In genomic region chr7:90211391-90212148, GRCh38 we compare ENCODE assay signal across 8 cellular contexts. TPM values are rescaled to one million over a fixed set of nuclear protein-coding genes. Genes with fewer than 3 reads are reported as not detected.
A peak's percentile ranks its signal among the peaks of the same experiment; 100 is the strongest.
DNase-seq lines count a peak whose midpoint lies in the region; ATAC-seq and TF ChIP-seq lines count a peak whose summit lies in the region.

Gene STEAP2 (plus strand): TSS chr7:90211740. CDS start chr7:90225083, 13,343 bp downstream.

- H3K18ac ChIP-seq in mesendoderm (ENCODE audit: low read length) = peak within 1 kb of the TSS; percentile 66

- ATAC-seq in HG02623 (IDR thresholded peaks at IDR 0.05; ENCODE audit: unreplicated experiment) = peak; percentile 85

- H4K8ac ChIP-seq in mesendoderm (ENCODE audit: low read depth, low read length) = no peak within 1 kb of the TSS

- H4K5ac ChIP-seq in mesendoderm (ENCODE audit: low read length) = peak within 1 kb of the TSS; percentile 21

- no peaks in the 10 kb centered on the region for H3K36me3 ChIP-seq in mesendoderm (ENCODE audit: control insufficient read depth, insufficient read depth, low read length)

- H2BK120ac ChIP-seq in mesendoderm (ENCODE audit: low read depth, low read length) = peak within 1 kb of the TSS; percentile 76

- peak within 1 kb of the TSS; percentile 35 for H2BK5ac ChIP-seq in mesendoderm (ENCODE audit: low read length)

- TF ChIP-seq CTCF in WI38 (IDR thresholded peaks at IDR 0.05; ENCODE audit: low read depth, low read length) (peak; percentile 61), epithelial cell of esophagus (IDR thresholded peaks at IDR 0.05; ENCODE audit: insufficient read depth, low read depth, low read length, missing control alignments) (peak; percentile 36)

- H3K4me3 ChIP-seq in WI38 (ENCODE audit: low read depth, low read length) (peak within 1 kb of the TSS; percentile 57), epithelial cell of esophagus (ENCODE audit: low read length) (peak within 1 kb of the TSS; percentile 56), mesendoderm (ENCODE audit: low read length) (peak within 1 kb of the TSS; percentile 49)

- no peak within 1 kb of the TSS for H3K23ac ChIP-seq in mesendoderm (ENCODE audit: low read length)

- peaks cover 1% of the 10 kb centered on the region for H3K79me2 ChIP-seq in mesendoderm (ENCODE audit: control insufficient read depth, insufficient read depth, low read length)

- peak within 1 kb of the TSS; percentile 64 for H2BK15ac ChIP-seq in mesendoderm (replicated peaks; ENCODE audit: low read depth)

- H3K9ac ChIP-seq in mesendoderm (ENCODE audit: low read length) = peak within 1 kb of the TSS; percentile 77

- H3K4me2 ChIP-seq in mesendoderm (ENCODE audit: low read length) = peak within 1 kb of the TSS; percentile 87

- H2AK5ac ChIP-seq in mesendoderm (ENCODE audit: low read length) = no peak within 1 kb of the TSS

- H3K56ac ChIP-seq in mesendoderm (ENCODE audit: low read length) = peak within 1 kb of the TSS; percentile 89

- no peaks in the 10 kb centered on the region for H3K27me3 ChIP-seq in mesendoderm (ENCODE audit: insufficient read depth, low read length, poor library complexity)

- no peaks in the 10 kb centered on the region for H3K79me1 ChIP-seq in mesendoderm (ENCODE audit: low read length)

- peaks cover 2% of the 10 kb centered on the region for H3K4me1 ChIP-seq in mesendoderm (ENCODE audit: control insufficient read depth, low read depth, low read length)

- no CpG with 5 or more reads among the region's 73 CpGs for WGBS in mesendoderm (ENCODE audit: extremely low coverage, insufficient coverage, low lambda C conversion rate)

- H3K4ac ChIP-seq in mesendoderm (ENCODE audit: low read depth, low read length) = peak within 1 kb of the TSS; percentile 85

- DNase-seq in activated T-cell treated with anti-CD3 and anti-CD28 coated beads for 24 hours (ENCODE audit: low read depth) (peak; percentile 13), activated T-cell treated with anti-CD3 and anti-CD28 coated beads for 4 hours (no peak), NCI-H1417 (lab: John Stamatoyannopoulos, UW) (peak; percentile 68 to 97 (median 96)), epithelial cell of esophagus (ENCODE audit: low read depth) (peak; percentile 87), mesendoderm (peak; percentile 98)
- DNase-seq in stimulated activated CD8-positive, alpha-beta memory T cell treated with anti-CD3 and anti-CD28 coated beads, Interleukin-7, amount 100 ng/mL, for 48 hours (ENCODE audit: extremely low read depth in 1 of 2, low read depth in 1 of 2) = peak; percentile 5 to 8

- H3K27ac ChIP-seq in mesendoderm (ENCODE audit: low read depth, low read length) = peak within 1 kb of the TSS; percentile 34

RNA-seq across cellular contexts. Expression of gene STEAP2, which starts in this region (rescaled TPM):
- polyA plus RNA-seq in mesendoderm (2013, experiment 1 of 2) = 4.8 TPM
- 5.1 TPM for polyA plus RNA-seq in mesendoderm (2013, experiment 2 of 2)
